In genomic region chr5:42547894-42548293, GRCh38 we compare ENCODE assay signal across 15 cellular contexts.
DNase-seq lines count a peak whose midpoint lies in the region; ATAC-seq, FAIRE-seq and TF ChIP-seq lines count a peak whose summit lies in the region.
"Had no signal": no experiment of that assay in that cellular context is flagged by ENCODE, and none has a peak within 500 bp of the region (broad histone marks: within the 10 kb centered on the region; RNA-seq: fewer than 3 reads in every experiment).

No MANE protein-coding gene starts in this region.

- H3K36me3 ChIP-seq in liver (ENCODE audit: control insufficient read depth in 4 of 4, insufficient read depth in 3 of 4, low read depth in 1 of 4, low read length in 3 of 4) (no peaks in the 10 kb centered on the region), HepG2 (replicated peaks in 1 of 2; ENCODE audit: control insufficient read depth in 1 of 2, insufficient read depth in 2 of 2, low read length in 2 of 2) (no peaks in the 10 kb centered on the region), hepatocyte (replicated peaks; ENCODE audit: insufficient read depth, low read depth) (no peaks in the 10 kb centered on the region), psoas muscle (ENCODE audit: insufficient read depth in 1 of 2, low read depth in 1 of 2) (no peaks in the 10 kb centered on the region), aorta (ENCODE audit: control insufficient read depth in 1 of 2, insufficient read depth in 2 of 2, low read length in 1 of 2) (no peaks in the 10 kb centered on the region)

- no peaks in the 10 kb centered on the region for H3K27me3 ChIP-seq in liver (ENCODE audit: control insufficient read depth in 4 of 4, insufficient read depth in 4 of 4, low read length in 3 of 4)
- H3K27me3 ChIP-seq in HepG2 (ENCODE audit: control insufficient read depth in 1 of 2, insufficient read depth in 2 of 2, low read length in 2 of 2) = no peaks in the 10 kb centered on the region
- H3K27me3 ChIP-seq in hepatocyte = no peaks in the 10 kb centered on the region
- no peaks in the 10 kb centered on the region for H3K27me3 ChIP-seq in psoas muscle (ENCODE audit: insufficient read depth in 3 of 3, low read length in 2 of 3)
- H3K27me3 ChIP-seq in aorta (ENCODE audit: control insufficient read depth in 1 of 2, insufficient read depth in 2 of 2, low read length in 1 of 2) = no peaks in the 10 kb centered on the region

- no peak overlapping the region for H3K9ac ChIP-seq in liver (ENCODE audit: low read depth in 1 of 2, low read length in 2 of 2)
- no peak overlapping the region for H3K9ac ChIP-seq in HepG2 (ENCODE audit: insufficient read depth, low read depth, low read length)

- WGBS in liver = 53% methylated on average over 1 of the region's 1 CpG
- WGBS in HepG2 (ENCODE audit: low lambda C conversion rate) = 0% methylated on average over 1 of the region's 1 CpG
- 96% methylated on average over 1 of the region's 1 CpG for WGBS in hepatocyte (ENCODE audit: low lambda C conversion rate, missing lambda C conversion rate)
- WGBS in psoas muscle, 3 donors = 24 to 32% (median 30%) methylated on average over 1 of the region's 1 CpG
- 42 to 72% methylated on average over 1 of the region's 1 CpG for WGBS in aorta, 2 donors

- peaks cover 14 to 60% (median 16%) of the 10 kb centered on the region in 4 donors for H3K4me1 ChIP-seq in liver (ENCODE audit: control insufficient read depth in 4 of 4, insufficient read depth in 4 of 4, low read length in 3 of 4)
- H3K4me1 ChIP-seq in HepG2 (ENCODE audit: insufficient read depth, low read length) = no peaks in the 10 kb centered on the region
- peaks cover 11% of the 10 kb centered on the region for H3K4me1 ChIP-seq in hepatocyte (ENCODE audit: insufficient read depth)
- H3K4me1 ChIP-seq in psoas muscle = peaks cover 58% of the 10 kb centered on the region
- peaks cover 2 to 5% of the 10 kb centered on the region in 2 donors for H3K4me1 ChIP-seq in aorta (ENCODE audit: control insufficient read depth in 1 of 2, insufficient read depth in 2 of 2, low read length in 2 of 2)

- H3K4me2 ChIP-seq in HepG2 (ENCODE audit: low read depth, low read length) = no peak overlapping the region
- no peak overlapping the region for H3K4me2 ChIP-seq in hepatocyte

- peak overlapping the region; percentile 70 for H3K27ac ChIP-seq in liver (ENCODE audit: low read depth in 1 of 2, low read length in 2 of 2)
- no peak overlapping the region for H3K27ac ChIP-seq in HepG2 (ENCODE audit: extremely low read length, insufficient read depth, low read length)
- H3K27ac ChIP-seq in hepatocyte = peak overlapping the region; percentile 28
- peak overlapping the region; percentile 66 for H3K27ac ChIP-seq in psoas muscle
- no peak overlapping the region for H3K27ac ChIP-seq in aorta (ENCODE audit: low read depth in 1 of 2, low read length in 2 of 2)

- H3K4me3 ChIP-seq in liver (ENCODE audit: low read depth in 1 of 3, low read length in 3 of 3) (peak overlapping the region in 1 of 3 donors; percentile 49), HepG2 (replicated peaks in 1 of 3; ENCODE audit: insufficient read depth in 1 of 3, low read depth in 2 of 3, low read length in 3 of 3) (no peak overlapping the region), hepatocyte (no peak overlapping the region), psoas muscle (no peak overlapping the region), aorta (ENCODE audit: low read length in 2 of 2) (no peak overlapping the region)

- no peak for TF ChIP-seq POLR2A in HepG2 (IDR thresholded peaks at IDR 0.05; ENCODE audit: insufficient read depth in 1 of 2, low read depth in 2 of 2, low read length in 2 of 2)

- ATAC-seq in HepG2 = no peak
- ATAC-seq in psoas muscle = peak in 3 of 4 donors; percentile 23 to 48 (median 38)
- ATAC-seq in aorta (ENCODE audit: low FRiP score) = peak; percentile 63
- ATAC-seq in HG02885 (IDR thresholded peaks at IDR 0.05; ENCODE audit: poor library complexity, unreplicated experiment) = no peak

- DNase-seq in HepG2 (ENCODE audit: low spot score) = no peak
- DNase-seq in hepatocyte (ENCODE audit: low spot score) = no peak
- no peak for DNase-seq in psoas muscle
- DNase-seq in aorta = no peak
- no peak for DNase-seq in medulla oblongata (ENCODE audit: extremely low spot score)
- DNase-seq in foreskin melanocyte = no peak
- DNase-seq: C1 segment of cervical spinal cord; Calu3; CD4-positive, alpha-beta T cell; DMS 273 treated with DMSO at 0.1 percent for 48 hours; GOT3; H9 had no signal

- intact Hi-C loops in HepG2 (cut with micrococcal nuclease; ENCODE audit: unreplicated experiment) (no loop called here), psoas muscle (cut with DNase I) (no loop called here), aorta (cut with DNase I) (no loop called here)

- no TSS peak for BruUV-seq in HepG2 (replicated peaks; lab: Mats Ljungman, UMichigan)

- POLR2A ChIA-PET in HepG2 (lab: Yijun Ruan, JAX) = no interaction called here

- TF ChIP-seq EP300 in HepG2 (IDR thresholded peaks at IDR 0.05; ENCODE audit: low read depth in 2 of 2, low read length in 2 of 2) = no peak
- TF ChIP-seq EP300 in HepG2 (CRISPR knock-in tag; IDR thresholded peaks at IDR 0.05; ENCODE audit: borderline replicate concordance) = no peak

- H4K20me1 ChIP-seq in HepG2 (ENCODE audit: insufficient read depth, low read length) (no peaks in the 10 kb centered on the region), hepatocyte (ENCODE audit: insufficient read depth, poor library complexity, severe bottlenecking) (no peaks in the 10 kb centered on the region)

- no peak overlapping the region for H2AFZ ChIP-seq in HepG2 (ENCODE audit: low read length)
- H2AFZ ChIP-seq in hepatocyte = no peak overlapping the region

- H3K9me3 ChIP-seq in liver (ENCODE audit: control insufficient read depth in 4 of 4, low read length in 3 of 4) = no peaks in the 10 kb centered on the region
- no peaks in the 10 kb centered on the region for H3K9me3 ChIP-seq in HepG2 (ENCODE audit: low read length)
- H3K9me3 ChIP-seq in hepatocyte (ENCODE audit: low read depth) = no peaks in the 10 kb centered on the region
- no peaks in the 10 kb centered on the region for H3K9me3 ChIP-seq in psoas muscle
- H3K9me3 ChIP-seq in aorta (ENCODE audit: control insufficient read depth, low read length) = no peaks in the 10 kb centered on the region

- in situ Hi-C loops in HepG2 (cut with HindIII; ENCODE audit: extremely low pct_ligation_motif_present, low pct_unique_long_range_greater_than_20kb) = no loop called here

- H3K9me2 ChIP-seq in hepatocyte (replicated peaks; ENCODE audit: insufficient read depth) = no peaks in the 10 kb centered on the region

- FAIRE-seq in HepG2 (lab: Jason Lieb, UNC) = no peak
- FAIRE-seq: A204.1 had no signal

- CTCF ChIA-PET in HepG2 (lab: Yijun Ruan, JAX; ENCODE audit: low intra/inter-chr PET ratio, low total read pairs) = no interaction called here

- no peak for TF ChIP-seq RAD21 in liver (IDR thresholded peaks at IDR 0.05)
- TF ChIP-seq RAD21 in HepG2 (CRISPR knock-in tag; IDR thresholded peaks at IDR 0.05) = no peak

- H3K79me2 ChIP-seq in HepG2 (ENCODE audit: insufficient read depth, low read length) = no peaks in the 10 kb centered on the region
- peaks cover 16% of the 10 kb centered on the region for H3K79me2 ChIP-seq in hepatocyte

- TF ChIP-seq CTCF in liver (IDR thresholded peaks at IDR 0.05; ENCODE audit: low read depth, low read length, missing input control) (no peak), HepG2 (CRISPR knock-in tag; IDR thresholded peaks at IDR 0.05) (no peak), hepatocyte (IDR thresholded peaks at IDR 0.05; ENCODE audit: poor library complexity) (no peak), psoas muscle (IDR thresholded peaks at IDR 0.05) (no peak)

TF ChIP-seq in liver, 16 proteins besides CTCF, POLR2A, EP300 and RAD21:
- TF ChIP-seq FOXA1 (IDR thresholded peaks at IDR 0.05) (no peak), SP1 (IDR thresholded peaks at IDR 0.05) (no peak), RXRA (IDR thresholded peaks at IDR 0.05) (peak in 1 of 2 donors; percentile 8), HNF4A (conservative IDR thresholded peaks at IDR 0.05) (peak; percentile 44 to 47), YY1 (IDR thresholded peaks at IDR 0.05) (peak; percentile 41)

TF ChIP-seq in HepG2, 621 proteins besides CTCF, POLR2A, EP300 and RAD21 (continues in another document):
- TF ChIP-seq ESRRA (CRISPR knock-in tag; IDR thresholded peaks at IDR 0.05; ENCODE audit: low read depth) (no peak), GLI4 (CRISPR knock-in tag; IDR thresholded peaks at IDR 0.05; ENCODE audit: borderline replicate concordance) (no peak), DZIP1 (CRISPR knock-in tag; IDR thresholded peaks at IDR 0.05) (no peak), MEIS2 (CRISPR knock-in tag; IDR thresholded peaks at IDR 0.05) (no peak), CHD2 (IDR thresholded peaks at IDR 0.05; ENCODE audit: low read depth, low read length) (no peak), KLF11 (CRISPR knock-in tag; IDR thresholded peaks at IDR 0.05) (no peak), WIZ (CRISPR knock-in tag; IDR thresholded peaks at IDR 0.05) (no peak)

Comparison
In these comparisons a context has a peak if more than half of its experiments do, and no peak if none do; other contexts are left out.
1. H3K27ac ChIP-seq: peak in liver (2 of 2), hepatocyte (single experiment) and psoas muscle (single experiment); none in HepG2 (single experiment) and aorta (0 of 2).
2. ATAC-seq: peak in psoas muscle (3 of 4) and aorta (single experiment); none in HepG2 (single experiment) and HG02885 (single experiment).